ENCODE assay signal across 9 cellular contexts in the genomic region with DNA sequence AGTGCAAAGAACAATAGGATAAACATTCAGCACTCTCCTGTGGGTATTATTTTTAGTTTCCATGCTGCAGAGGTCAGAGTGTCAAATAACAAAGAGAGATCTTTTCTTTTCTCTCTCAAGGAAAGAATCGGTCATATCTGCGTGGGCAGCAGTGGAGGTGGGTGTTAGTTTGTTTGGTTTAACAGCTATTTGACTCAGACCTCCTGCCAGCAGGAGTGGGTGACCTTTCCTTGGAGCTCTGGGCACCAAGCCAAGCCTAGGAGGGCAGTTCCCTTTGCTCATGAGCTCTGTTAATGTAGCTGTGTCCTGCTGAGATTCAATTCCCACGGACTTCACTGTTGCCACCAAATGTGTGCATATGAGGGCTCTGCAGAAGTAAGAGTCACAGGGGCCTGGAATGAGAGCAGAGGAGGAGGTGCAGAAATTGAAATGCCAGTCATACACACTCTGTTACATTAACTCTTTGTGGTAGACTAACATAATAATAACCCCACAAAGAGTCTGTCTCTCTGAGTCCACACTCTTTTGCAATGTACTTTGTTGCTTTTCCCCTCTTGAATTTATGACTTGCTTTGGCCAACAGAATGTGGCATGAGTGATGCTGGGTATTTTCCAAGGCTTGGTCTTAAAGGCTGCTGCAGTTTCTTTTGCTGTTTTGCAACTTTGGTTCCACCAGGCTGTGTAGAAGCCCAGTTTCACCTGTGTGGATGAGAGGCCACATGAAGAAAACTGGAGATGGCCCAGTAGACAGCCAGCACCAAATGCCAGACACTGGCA.
A peak's percentile ranks its signal among the peaks of the same experiment; 100 is the strongest.
DNase-seq lines count a peak whose midpoint lies in the region; ATAC-seq lines count a peak whose summit lies in the region.
"Had no signal": no experiment of that assay in that cellular context is flagged by ENCODE, and none has a peak within 500 bp of the region (broad histone marks: within the 10 kb centered on the region; RNA-seq: fewer than 3 reads in every experiment).

No MANE protein-coding gene starts in this region.

- no peak overlapping the region for H2BK120ac ChIP-seq in trophoblast cell (ENCODE audit: insufficient read depth, low read length, poor library complexity)

- H2AK5ac ChIP-seq in trophoblast cell (ENCODE audit: low read length), result no peak overlapping the region

- peaks cover 8 to 13% of the 10 kb centered on the region in 2 experiments for H3K36me3 ChIP-seq in trophoblast cell (ENCODE audit: control insufficient read depth in 1 of 2, insufficient read depth in 2 of 2, low read length in 2 of 2)

- H3K27ac Mint-ChIP-seq in activated T-cell treated with anti-CD3 and anti-CD28 coated beads, Interleukin-2, amount 50 U/mL, for 72 hours, result peak overlapping the region; percentile 59
- H3K27ac Mint-ChIP-seq in stimulated activated memory B cell treated with anti-CD40 and anti-IgM and Interleukin-4, amounts not matched to agents 10 μg/mL and 1 μg/mL and 100 μg/mL, for 72 hours, result no peak overlapping the region
- H3K27ac Mint-ChIP-seq: activated naive CD4-positive, alpha-beta T cell treated with anti-CD3 and anti-CD28 coated beads, Interleukin-2, amount 50 U/mL, for 24 hours had no signal

- no peak overlapping the region for H3K4me3 ChIP-seq in trophoblast cell (ENCODE audit: low read depth, low read length)

- H2BK12ac ChIP-seq in trophoblast cell (ENCODE audit: low read length), result no peak overlapping the region

- no peaks in the 10 kb centered on the region for H3K27me3 ChIP-seq in trophoblast cell (ENCODE audit: insufficient read depth, low read length)

- peak; percentile 89 for DNase-seq in COLO668 (lab: John Stamatoyannopoulos, UW; ENCODE audit: unreplicated experiment)
- DNase-seq in NCI-H1092 treated with DMSO at 0.1 percent for 48 hours (lab: John Stamatoyannopoulos, UW), result peak; percentile 81
- DNase-seq in activated T-cell treated with anti-CD3 and anti-CD28 coated beads, Interleukin-2, amount 50 U/mL, for 72 hours, result peak; percentile 61 to 73
- peak; percentile 92 for DNase-seq in kidney tubule cell (ENCODE audit: low spot score)
- DNase-seq in trophoblast cell, result no peak

- peak; percentile 38 to 50 for ATAC-seq in activated T-cell treated with anti-CD3 and anti-CD28 coated beads, Interleukin-2, amount 50 U/mL, for 72 hours (replicated peaks in 1 of 2)
- peak; percentile 75 for ATAC-seq in stimulated activated memory B cell treated with anti-CD40 and anti-IgM and Interleukin-4, amounts not matched to agents 10 μg/mL and 1 μg/mL and 100 μg/mL, for 72 hours
- ATAC-seq in HG02623 (IDR thresholded peaks at IDR 0.05; ENCODE audit: unreplicated experiment) (no peak), GM18519 (IDR thresholded peaks at IDR 0.05; ENCODE audit: low FRiP score, unreplicated experiment) (no peak)

- no peaks in the 10 kb centered on the region for H3K9me3 Mint-ChIP-seq in activated T-cell treated with anti-CD3 and anti-CD28 coated beads, Interleukin-2, amount 50 U/mL, for 72 hours
- peaks cover 9% of the 10 kb centered on the region for H3K9me3 Mint-ChIP-seq in stimulated activated memory B cell treated with anti-CD40 and anti-IgM and Interleukin-4, amounts not matched to agents 10 μg/mL and 1 μg/mL and 100 μg/mL, for 72 hours
- H3K9me3 Mint-ChIP-seq: activated naive CD4-positive, alpha-beta T cell treated with anti-CD3 and anti-CD28 coated beads, Interleukin-2, amount 50 U/mL, for 24 hours had no signal

- H3K23ac ChIP-seq in trophoblast cell (ENCODE audit: low read length), result no peak overlapping the region

- no peak overlapping the region for H4K91ac ChIP-seq in trophoblast cell (ENCODE audit: low read depth, low read length)

- no peak overlapping the region for H3K4me2 ChIP-seq in trophoblast cell (ENCODE audit: low read length)

- no peaks in the 10 kb centered on the region for H3K4me1 ChIP-seq in trophoblast cell (ENCODE audit: control insufficient read depth in 1 of 2, insufficient read depth in 2 of 2, low read length in 2 of 2)

- H3K18ac ChIP-seq in trophoblast cell (ENCODE audit: low read length), result no peak overlapping the region

- H3K9me3 ChIP-seq in trophoblast cell (ENCODE audit: insufficient read depth, low read depth, low read length), result peaks cover 5% of the 10 kb centered on the region

- H3K27me3 Mint-ChIP-seq in activated T-cell treated with anti-CD3 and anti-CD28 coated beads, Interleukin-2, amount 50 U/mL, for 72 hours (ENCODE audit: low read depth), result no peaks in the 10 kb centered on the region
- H3K27me3 Mint-ChIP-seq in stimulated activated memory B cell treated with anti-CD40 and anti-IgM and Interleukin-4, amounts not matched to agents 10 μg/mL and 1 μg/mL and 100 μg/mL, for 72 hours, result no peaks in the 10 kb centered on the region

- no peak overlapping the region for H3K9ac ChIP-seq in trophoblast cell (ENCODE audit: low read length)

- H4K8ac ChIP-seq in trophoblast cell (ENCODE audit: low read depth, low read length), result no peak overlapping the region

- H3K27ac ChIP-seq in trophoblast cell (ENCODE audit: low read depth, low read length), result no peak overlapping the region

- no peak overlapping the region for H3K14ac ChIP-seq in trophoblast cell (ENCODE audit: low read length)

- no peak overlapping the region for H4K12ac ChIP-seq in trophoblast cell (ENCODE audit: low read depth, low read length)

- H2AFZ ChIP-seq in trophoblast cell (ENCODE audit: insufficient read depth, low read length, poor library complexity), result no peak overlapping the region

- H3K79me1 ChIP-seq in trophoblast cell (ENCODE audit: low read length), result no peaks in the 10 kb centered on the region

- WGBS in trophoblast cell (ENCODE audit: extremely low coverage, insufficient coverage, insufficient read length), result no CpG with 5 or more reads among the region's 3 CpGs

- no peaks in the 10 kb centered on the region for H3K79me2 ChIP-seq in trophoblast cell (ENCODE audit: control insufficient read depth, insufficient read depth, low read length, poor library complexity)

- H3K4me3 Mint-ChIP-seq in activated T-cell treated with anti-CD3 and anti-CD28 coated beads, Interleukin-2, amount 50 U/mL, for 72 hours, result peak overlapping the region; percentile 50 to 62
- H3K4me3 Mint-ChIP-seq in stimulated activated memory B cell treated with anti-CD40 and anti-IgM and Interleukin-4, amounts not matched to agents 10 μg/mL and 1 μg/mL and 100 μg/mL, for 72 hours, result no peak overlapping the region
- H3K4me3 Mint-ChIP-seq: activated naive CD4-positive, alpha-beta T cell treated with anti-CD3 and anti-CD28 coated beads, Interleukin-2, amount 50 U/mL, for 24 hours had no signal

- peaks cover 58% of the 10 kb centered on the region for H3K4me1 Mint-ChIP-seq in activated T-cell treated with anti-CD3 and anti-CD28 coated beads, Interleukin-2, amount 50 U/mL, for 72 hours (ENCODE audit: low read depth)
- peaks cover 9% of the 10 kb centered on the region for H3K4me1 Mint-ChIP-seq in stimulated activated memory B cell treated with anti-CD40 and anti-IgM and Interleukin-4, amounts not matched to agents 10 μg/mL and 1 μg/mL and 100 μg/mL, for 72 hours

- H3K4ac ChIP-seq in trophoblast cell (ENCODE audit: low read depth, low read length), result no peak overlapping the region

- H2BK5ac ChIP-seq in trophoblast cell (ENCODE audit: low read depth, low read length, poor library complexity), result no peak overlapping the region

- H3K36me3 Mint-ChIP-seq in activated T-cell treated with anti-CD3 and anti-CD28 coated beads, Interleukin-2, amount 50 U/mL, for 72 hours (ENCODE audit: insufficient read depth in 2 of 2), result peaks cover 0 to 24% of the 10 kb centered on the region in 2 donors
- H3K36me3 Mint-ChIP-seq in stimulated activated memory B cell treated with anti-CD40 and anti-IgM and Interleukin-4, amounts not matched to agents 10 μg/mL and 1 μg/mL and 100 μg/mL, for 72 hours, result peaks cover 74% of the 10 kb centered on the region

Comparison
In these comparisons a context has a peak if more than half of its experiments do, and no peak if none do; other contexts are left out.
1. DNase-seq: peak in COLO668 (single experiment), NCI-H1092 treated with DMSO at 0.1 percent for 48 hours (single experiment), activated T-cell treated with anti-CD3 and anti-CD28 coated beads, Interleukin-2, amount 50 U/mL, for 72 hours (2 of 2) and kidney tubule cell (single experiment); none in trophoblast cell (0 of 2).
2. ATAC-seq: peak in activated T-cell treated with anti-CD3 and anti-CD28 coated beads, Interleukin-2, amount 50 U/mL, for 72 hours (2 of 2) and stimulated activated memory B cell treated with anti-CD40 and anti-IgM and Interleukin-4, amounts not matched to agents 10 μg/mL and 1 μg/mL and 100 μg/mL, for 72 hours (single experiment); none in HG02623 (single experiment) and GM18519 (single experiment).